ENCODE assay signal across 1 cellular context in the genomic region with DNA sequence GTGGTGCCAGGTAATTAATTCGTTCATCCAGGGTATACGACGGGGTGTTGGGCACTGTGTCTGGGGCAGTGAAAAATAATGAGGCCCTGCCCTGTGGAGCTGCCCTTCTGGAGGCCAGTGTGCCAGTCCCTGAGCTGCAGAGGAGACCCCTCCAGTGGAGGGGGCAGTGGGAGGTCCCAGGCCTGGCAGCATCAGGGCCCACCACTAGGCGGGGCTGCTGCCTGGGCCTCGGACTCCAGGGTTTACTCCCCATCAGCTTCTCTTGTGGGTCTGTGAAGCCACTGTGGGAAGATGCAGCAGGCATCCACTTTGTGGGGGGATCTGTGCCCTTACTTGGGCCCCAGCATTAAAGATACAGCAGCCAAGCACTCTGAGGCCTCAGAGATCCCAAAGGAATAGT.
TF ChIP-seq lines count a peak whose summit lies in the region.

No MANE protein-coding gene starts in this region.

TF ChIP-seq in K562, 482 proteins besides CTCF, POLR2A, EP300 and RAD21 (continued from another document):
- TF ChIP-seq STAG1 (CRISPR knock-in tag; IDR thresholded peaks at IDR 0.05; ENCODE audit: borderline replicate concordance) (no peak), FOXJ3 (CRISPR knock-in tag; IDR thresholded peaks at IDR 0.05) (no peak), TAL1 (IDR thresholded peaks at IDR 0.05) (no peak), ZC3H4 (CRISPR knock-in tag; IDR thresholded peaks at IDR 0.05; ENCODE audit: borderline replicate concordance) (no peak), ELF2 (CRISPR knock-in tag; IDR thresholded peaks at IDR 0.05) (no peak), RFX5 (IDR thresholded peaks at IDR 0.05; ENCODE audit: low read depth, low read length) (no peak), ETS2 (tag; IDR thresholded peaks at IDR 0.05; ENCODE audit: borderline replicate concordance, poor library complexity, severe bottlenecking) (no peak), XRCC4 (IDR thresholded peaks at IDR 0.05; ENCODE audit: extremely low read depth, insufficient read depth, insufficient read length) (no peak), MAFK (IDR thresholded peaks at IDR 0.05; ENCODE audit: low read length) (no peak)
- TF ChIP-seq, protein P1, sequence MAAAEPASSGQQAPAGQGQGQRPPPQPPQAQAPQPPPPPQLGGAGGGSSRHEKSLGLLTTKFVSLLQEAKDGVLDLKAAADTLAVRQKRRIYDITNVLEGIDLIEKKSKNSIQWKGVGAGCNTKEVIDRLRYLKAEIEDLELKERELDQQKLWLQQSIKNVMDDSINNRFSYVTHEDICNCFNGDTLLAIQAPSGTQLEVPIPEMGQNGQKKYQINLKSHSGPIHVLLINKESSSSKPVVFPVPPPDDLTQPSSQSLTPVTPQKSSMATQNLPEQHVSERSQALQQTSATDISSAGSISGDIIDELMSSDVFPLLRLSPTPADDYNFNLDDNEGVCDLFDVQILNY (CRISPR knock-in tag; IDR thresholded peaks at IDR 0.05), result no peak
